Comparison of ENCODE assay signal across 8 cellular contexts in genomic region chr20:290081-290831, GRCh38. TPM values are rescaled to one million over a fixed set of nuclear protein-coding genes. Genes with fewer than 3 reads are reported as not detected.
DNase-seq lines count a peak whose midpoint lies in the region; ATAC-seq, FAIRE-seq and TF ChIP-seq lines count a peak whose summit lies in the region.

Gene C20orf96 (minus strand): TSS chr20:290750. CDS start chr20:290610, 140 bp downstream.

- peak; percentile 98 for ATAC-seq in SK-N-SH treated with all-trans-retinoic acid at 6 μM for 48 hours
- ATAC-seq in activated naive CD4-positive, alpha-beta T cell treated with anti-CD3 and anti-CD28 coated beads, Interleukin-2, amount 50 U/mL, for 72 hours: peak; percentile 95 to 96
- ATAC-seq in pancreas: peak; percentile 99 to 100 (median 99)

- H3K27me3 Mint-ChIP-seq in HFFc6 (ENCODE audit: insufficient read depth): peaks cover 2% of the 10 kb centered on the region; the same call in 1 of the 2 replicates

- H3K27ac Mint-ChIP-seq in HFFc6: no peak within 1 kb of the TSS
- H3K27ac Mint-ChIP-seq in activated naive CD4-positive, alpha-beta T cell treated with anti-CD3 and anti-CD28 coated beads, Interleukin-2, amount 50 U/mL, for 72 hours: peak within 1 kb of the TSS in 1 of 2 donors; percentile 90

- no peaks in the 10 kb centered on the region for H3K9me3 ChIP-seq in pancreas
- H3K9me3 ChIP-seq in tibial artery: no peaks in the 10 kb centered on the region

- 0 to 1% methylated on average over 43 of the region's 43 CpGs for WGBS in pancreas, 2 donors

- intact Hi-C loops in head of caudate nucleus (cut with DNase I): no loop called here
- intact Hi-C loops in pancreas (cut with DNase I): no loop called here
- intact Hi-C loops in tibial artery (cut with DNase I; ENCODE audit: low total_unique reads): no loop called here

- H3K4me3 Mint-ChIP-seq in HFFc6: no peak within 1 kb of the TSS

- H3K9me3 Mint-ChIP-seq in HFFc6: no peaks in the 10 kb centered on the region
- H3K9me3 Mint-ChIP-seq in activated naive CD4-positive, alpha-beta T cell treated with anti-CD3 and anti-CD28 coated beads, Interleukin-2, amount 50 U/mL, for 72 hours: peaks cover 0 to 4% of the 10 kb centered on the region in 2 donors

- H3K36me3 ChIP-seq in pancreas (no peaks in the 10 kb centered on the region), tibial artery (no peaks in the 10 kb centered on the region)

- peak; percentile 65 for TF ChIP-seq CTCF in HFFc6 (IDR thresholded peaks at IDR 0.05)
- peak in 1 of 4 donors; percentile 19 for TF ChIP-seq CTCF in pancreas (IDR thresholded peaks at IDR 0.05)
- peak; percentile 50 to 52 for TF ChIP-seq CTCF in tibial artery (IDR thresholded peaks at IDR 0.05)

- H3K4me1 ChIP-seq in pancreas (peaks cover 0 to 6% (median 0%) of the 10 kb centered on the region in 3 donors), tibial artery (peaks cover 0 to 18% (median 10%) of the 10 kb centered on the region in 4 donors)

- H3K27me3 ChIP-seq in pancreas: no peaks in the 10 kb centered on the region
- no peaks in the 10 kb centered on the region for H3K27me3 ChIP-seq in tibial artery

- H3K27ac ChIP-seq in pancreas (peak within 1 kb of the TSS; percentile 52 to 79 (median 72)), tibial artery (peak within 1 kb of the TSS; percentile 73 to 89)

- peak; percentile 93 for FAIRE-seq in pancreas (lab: Jason Lieb, UNC)

- peak; percentile 87 for DNase-seq in HFFc6
- DNase-seq in NCI-H1092 (lab: John Stamatoyannopoulos, UW): peak; percentile 66
- peak; percentile 84 to 88 for DNase-seq in activated naive CD4-positive, alpha-beta T cell treated with anti-CD3 and anti-CD28 coated beads, Interleukin-2, amount 50 U/mL, for 72 hours (ENCODE audit: low spot score in 2 of 2)
- DNase-seq in head of caudate nucleus: peak; percentile 81 to 95 (median 90)
- peak; percentile 92 to 98 (median 94) for DNase-seq in pancreas
- peak; percentile 91 to 95 for DNase-seq in tibial artery

- H3K36me3 Mint-ChIP-seq in HFFc6 (ENCODE audit: low read depth): peaks cover 5% of the 10 kb centered on the region; the same call in 1 of the 2 replicates
- H3K36me3 Mint-ChIP-seq in activated naive CD4-positive, alpha-beta T cell treated with anti-CD3 and anti-CD28 coated beads, Interleukin-2, amount 50 U/mL, for 72 hours: peaks cover 0 to 5% of the 10 kb centered on the region in 2 donors

- H3K4me3 ChIP-seq in GM08714 (ENCODE audit: low read length) (peak within 1 kb of the TSS; percentile 89), pancreas (peak within 1 kb of the TSS; percentile 40 to 77 (median 44)), tibial artery (peak within 1 kb of the TSS; percentile 57 to 67)

- peaks cover 10% of the 10 kb centered on the region for H3K4me1 Mint-ChIP-seq in HFFc6 (ENCODE audit: low read depth)

TF ChIP-seq in SK-N-SH treated with all-trans-retinoic acid at 6 μM for 48 hours, 23 proteins besides CTCF, POLR2A, EP300 and RAD21:
- TF ChIP-seq ZNF8 (CRISPR knock-in tag; IDR thresholded peaks at IDR 0.05) (no peak), TOX (CRISPR knock-in tag; IDR thresholded peaks at IDR 0.05; ENCODE audit: borderline replicate concordance) (no peak), CREB5 (CRISPR knock-in tag; IDR thresholded peaks at IDR 0.05; ENCODE audit: low read depth) (no peak), ESRRG (CRISPR knock-in tag; IDR thresholded peaks at IDR 0.05) (no peak), ZFP30 (CRISPR knock-in tag; IDR thresholded peaks at IDR 0.05) (no peak), ZNF565 (CRISPR knock-in tag; conservative IDR thresholded peaks at IDR 0.05; ENCODE audit: low read depth) (no peak), TSHZ2 (CRISPR knock-in tag; IDR thresholded peaks at IDR 0.05) (no peak), ZC3H10 (CRISPR knock-in tag; IDR thresholded peaks at IDR 0.05) (no peak), SNAI2 (CRISPR knock-in tag; IDR thresholded peaks at IDR 0.05) (no peak), RARB (CRISPR knock-in tag; IDR thresholded peaks at IDR 0.05) (no peak), TCF4 (CRISPR knock-in tag; IDR thresholded peaks at IDR 0.05; ENCODE audit: borderline replicate concordance) (no peak)
- TF ChIP-seq, protein P1, sequence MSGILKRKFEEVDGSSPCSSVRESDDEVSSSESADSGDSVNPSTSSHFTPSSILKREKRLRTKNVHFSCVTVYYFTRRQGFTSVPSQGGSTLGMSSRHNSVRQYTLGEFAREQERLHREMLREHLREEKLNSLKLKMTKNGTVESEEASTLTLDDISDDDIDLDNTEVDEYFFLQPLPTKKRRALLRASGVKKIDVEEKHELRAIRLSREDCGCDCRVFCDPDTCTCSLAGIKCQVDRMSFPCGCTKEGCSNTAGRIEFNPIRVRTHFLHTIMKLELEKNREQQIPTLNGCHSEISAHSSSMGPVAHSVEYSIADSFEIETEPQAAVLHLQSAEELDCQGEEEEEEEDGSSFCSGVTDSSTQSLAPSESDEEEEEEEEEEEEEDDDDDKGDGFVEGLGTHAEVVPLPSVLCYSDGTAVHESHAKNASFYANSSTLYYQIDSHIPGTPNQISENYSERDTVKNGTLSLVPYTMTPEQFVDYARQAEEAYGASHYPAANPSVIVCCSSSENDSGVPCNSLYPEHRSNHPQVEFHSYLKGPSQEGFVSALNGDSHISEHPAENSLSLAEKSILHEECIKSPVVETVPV (CRISPR knock-in tag; IDR thresholded peaks at IDR 0.05): no peak
TF ChIP-seq in SK-N-SH treated with all-trans-retinoic acid at 6 μM for 48 hours: peak in this region for 0.

RNA-seq across cellular contexts. Expression of gene C20orf96, which starts in this region (rescaled TPM):
- total RNA-seq in HFFc6 (2021; fragmentation: NEBNext Ultra II Directional; extraction: Animal tissue kit (Norgen Biotek cat#: 25700)): 1 to 10 TPM; 2.9 to 3.5 (median 3.2) TPM
- 10 to 100 TPM; 10.1 to 10.3 TPM for total RNA-seq in activated naive CD4-positive, alpha-beta T cell treated with anti-CD3 and anti-CD28 coated beads, Interleukin-2, amount 50 U/mL, for 72 hours
- 1 to 10 TPM; 2.5 to 6.3 (median 2.9) TPM for total RNA-seq in pancreas
- polyA plus RNA-seq in pancreas: 1 to 10 TPM; 5.8 to 6.8 TPM

Comparison
In these comparisons a context has a peak if more than half of its experiments do, and no peak if none do; other contexts are left out.
1. Peak in every context shown above with its lines: DNase-seq, ATAC-seq, H3K4me3 ChIP-seq and H3K27ac ChIP-seq.